Comparison of ENCODE assay signal across 1 cellular context in genomic region chr1:191174298-191174697, GRCh38.
TF ChIP-seq lines count a peak whose summit lies in the region.

No MANE protein-coding gene starts in this region.

TF ChIP-seq in K562, 482 proteins besides CTCF, POLR2A, EP300 and RAD21 (continued from another document):
- TF ChIP-seq, protein P1, sequence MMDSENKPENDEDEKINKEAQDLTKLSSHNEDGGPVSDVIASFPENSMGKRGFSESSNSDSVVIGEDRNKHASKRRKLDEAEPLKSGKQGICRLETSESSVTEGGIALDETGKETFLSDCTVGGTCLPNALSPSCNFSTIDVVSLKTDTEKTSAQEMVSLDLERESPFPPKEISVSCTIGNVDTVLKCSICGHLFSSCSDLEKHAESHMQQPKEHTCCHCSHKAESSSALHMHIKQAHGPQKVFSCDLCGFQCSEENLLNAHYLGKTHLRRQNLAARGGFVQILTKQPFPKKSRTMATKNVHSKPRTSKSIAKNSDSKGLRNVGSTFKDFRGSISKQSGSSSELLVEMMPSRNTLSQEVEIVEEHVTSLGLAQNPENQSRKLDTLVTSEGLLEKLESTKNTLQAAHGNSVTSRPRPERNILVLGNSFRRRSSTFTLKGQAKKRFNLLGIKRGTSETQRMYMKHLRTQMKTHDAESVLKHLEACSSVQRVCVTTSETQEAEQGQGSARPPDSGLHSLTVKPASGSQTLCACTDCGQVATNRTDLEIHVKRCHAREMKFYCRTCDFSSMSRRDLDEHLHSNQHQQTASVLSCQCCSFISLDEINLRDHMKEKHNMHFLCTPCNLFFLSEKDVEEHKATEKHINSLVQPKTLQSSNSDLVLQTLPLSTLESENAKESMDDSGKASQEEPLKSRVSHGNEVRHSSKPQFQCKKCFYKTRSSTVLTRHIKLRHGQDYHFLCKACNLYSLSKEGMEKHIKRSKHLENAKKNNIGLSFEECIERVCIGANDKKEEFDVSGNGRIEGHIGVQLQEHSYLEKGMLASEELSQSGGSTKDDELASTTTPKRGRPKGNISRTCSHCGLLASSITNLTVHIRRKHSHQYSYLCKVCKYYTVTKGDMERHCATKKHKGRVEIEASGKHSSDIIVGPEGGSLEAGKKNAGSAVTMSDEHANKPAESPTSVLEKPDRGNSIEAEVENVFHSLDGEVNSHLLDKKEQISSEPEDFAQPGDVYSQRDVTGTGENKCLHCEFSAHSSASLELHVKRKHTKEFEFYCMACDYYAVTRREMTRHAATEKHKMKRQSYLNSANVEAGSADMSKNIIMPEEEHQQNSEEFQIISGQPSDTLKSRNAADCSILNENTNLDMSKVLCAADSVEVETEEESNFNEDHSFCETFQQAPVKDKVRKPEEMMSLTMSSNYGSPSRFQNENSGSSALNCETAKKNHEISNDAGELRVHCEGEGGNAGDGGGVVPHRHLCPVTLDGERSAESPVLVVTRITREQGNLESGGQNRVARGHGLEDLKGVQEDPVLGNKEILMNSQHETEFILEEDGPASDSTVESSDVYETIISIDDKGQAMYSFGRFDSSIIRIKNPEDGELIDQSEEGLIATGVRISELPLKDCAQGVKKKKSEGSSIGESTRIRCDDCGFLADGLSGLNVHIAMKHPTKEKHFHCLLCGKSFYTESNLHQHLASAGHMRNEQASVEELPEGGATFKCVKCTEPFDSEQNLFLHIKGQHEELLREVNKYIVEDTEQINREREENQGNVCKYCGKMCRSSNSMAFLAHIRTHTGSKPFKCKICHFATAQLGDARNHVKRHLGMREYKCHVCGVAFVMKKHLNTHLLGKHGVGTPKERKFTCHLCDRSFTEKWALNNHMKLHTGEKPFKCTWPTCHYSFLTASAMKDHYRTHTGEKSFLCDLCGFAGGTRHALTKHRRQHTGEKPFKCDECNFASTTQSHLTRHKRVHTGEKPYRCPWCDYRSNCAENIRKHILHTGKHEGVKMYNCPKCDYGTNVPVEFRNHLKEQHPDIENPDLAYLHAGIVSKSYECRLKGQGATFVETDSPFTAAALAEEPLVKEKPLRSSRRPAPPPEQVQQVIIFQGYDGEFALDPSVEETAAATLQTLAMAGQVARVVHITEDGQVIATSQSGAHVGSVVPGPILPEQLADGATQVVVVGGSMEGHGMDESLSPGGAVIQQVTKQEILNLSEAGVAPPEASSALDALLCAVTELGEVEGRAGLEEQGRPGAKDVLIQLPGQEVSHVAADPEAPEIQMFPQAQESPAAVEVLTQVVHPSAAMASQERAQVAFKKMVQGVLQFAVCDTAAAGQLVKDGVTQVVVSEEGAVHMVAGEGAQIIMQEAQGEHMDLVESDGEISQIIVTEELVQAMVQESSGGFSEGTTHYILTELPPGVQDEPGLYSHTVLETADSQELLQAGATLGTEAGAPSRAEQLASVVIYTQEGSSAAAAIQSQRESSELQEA (IDR thresholded peaks at IDR 0.05; ENCODE audit: low read depth) = no peak
- TF ChIP-seq, protein P2, sequence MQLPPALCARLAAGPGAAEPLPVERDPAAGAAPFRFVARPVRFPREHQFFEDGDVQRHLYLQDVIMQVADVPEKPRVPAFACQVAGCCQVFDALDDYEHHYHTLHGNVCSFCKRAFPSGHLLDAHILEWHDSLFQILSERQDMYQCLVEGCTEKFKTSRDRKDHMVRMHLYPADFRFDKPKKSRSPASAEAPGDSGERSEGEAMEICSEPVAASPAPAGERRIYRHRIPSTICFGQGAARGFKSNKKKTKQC (CRISPR knock-in tag; IDR thresholded peaks at IDR 0.05) = no peak
- TF ChIP-seq, protein P3, sequence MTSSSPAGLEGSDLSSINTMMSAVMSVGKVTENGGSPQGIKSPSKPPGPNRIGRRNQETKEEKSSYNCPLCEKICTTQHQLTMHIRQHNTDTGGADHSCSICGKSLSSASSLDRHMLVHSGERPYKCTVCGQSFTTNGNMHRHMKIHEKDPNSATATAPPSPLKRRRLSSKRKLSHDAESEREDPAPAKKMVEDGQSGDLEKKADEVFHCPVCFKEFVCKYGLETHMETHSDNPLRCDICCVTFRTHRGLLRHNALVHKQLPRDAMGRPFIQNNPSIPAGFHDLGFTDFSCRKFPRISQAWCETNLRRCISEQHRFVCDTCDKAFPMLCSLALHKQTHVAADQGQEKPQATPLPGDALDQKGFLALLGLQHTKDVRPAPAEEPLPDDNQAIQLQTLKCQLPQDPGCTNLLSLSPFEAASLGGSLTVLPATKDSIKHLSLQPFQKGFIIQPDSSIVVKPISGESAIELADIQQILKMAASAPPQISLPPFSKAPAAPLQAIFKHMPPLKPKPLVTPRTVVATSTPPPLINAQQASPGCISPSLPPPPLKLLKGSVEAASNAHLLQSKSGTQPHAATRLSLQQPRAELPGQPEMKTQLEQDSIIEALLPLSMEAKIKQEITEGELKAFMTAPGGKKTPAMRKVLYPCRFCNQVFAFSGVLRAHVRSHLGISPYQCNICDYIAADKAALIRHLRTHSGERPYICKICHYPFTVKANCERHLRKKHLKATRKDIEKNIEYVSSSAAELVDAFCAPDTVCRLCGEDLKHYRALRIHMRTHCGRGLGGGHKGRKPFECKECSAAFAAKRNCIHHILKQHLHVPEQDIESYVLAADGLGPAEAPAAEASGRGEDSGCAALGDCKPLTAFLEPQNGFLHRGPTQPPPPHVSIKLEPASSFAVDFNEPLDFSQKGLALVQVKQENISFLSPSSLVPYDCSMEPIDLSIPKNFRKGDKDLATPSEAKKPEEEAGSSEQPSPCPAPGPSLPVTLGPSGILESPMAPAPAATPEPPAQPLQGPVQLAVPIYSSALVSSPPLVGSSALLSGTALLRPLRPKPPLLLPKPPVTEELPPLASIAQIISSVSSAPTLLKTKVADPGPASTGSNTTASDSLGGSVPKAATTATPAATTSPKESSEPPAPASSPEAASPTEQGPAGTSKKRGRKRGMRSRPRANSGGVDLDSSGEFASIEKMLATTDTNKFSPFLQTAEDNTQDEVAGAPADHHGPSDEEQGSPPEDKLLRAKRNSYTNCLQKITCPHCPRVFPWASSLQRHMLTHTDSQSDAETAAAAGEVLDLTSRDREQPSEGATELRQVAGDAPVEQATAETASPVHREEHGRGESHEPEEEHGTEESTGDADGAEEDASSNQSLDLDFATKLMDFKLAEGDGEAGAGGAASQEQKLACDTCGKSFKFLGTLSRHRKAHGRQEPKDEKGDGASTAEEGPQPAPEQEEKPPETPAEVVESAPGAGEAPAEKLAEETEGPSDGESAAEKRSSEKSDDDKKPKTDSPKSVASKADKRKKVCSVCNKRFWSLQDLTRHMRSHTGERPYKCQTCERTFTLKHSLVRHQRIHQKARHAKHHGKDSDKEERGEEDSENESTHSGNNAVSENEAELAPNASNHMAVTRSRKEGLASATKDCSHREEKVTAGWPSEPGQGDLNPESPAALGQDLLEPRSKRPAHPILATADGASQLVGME (CRISPR knock-in tag; IDR thresholded peaks at IDR 0.05) = no peak
- TF ChIP-seq HLTF (IDR thresholded peaks at IDR 0.05) (no peak), TRIM28 (IDR thresholded peaks at IDR 0.05) (no peak), KLF16 (IDR thresholded peaks at IDR 0.05) (no peak), HNRNPLL (IDR thresholded peaks at IDR 0.05; ENCODE audit: low read depth, low read length, poor library complexity, severe bottlenecking) (no peak), HNRNPH1 (optimal IDR thresholded peaks at IDR 0.05; ENCODE audit: low read depth, low read length) (no peak)
